In genomic region chr2:58339548-58340243, GRCh38 we compare ENCODE assay signal across 31 cellular contexts.
"Had no signal": no experiment of that assay in that cellular context is flagged by ENCODE, and none has a peak within 500 bp of the region (broad histone marks: within the 10 kb centered on the region; RNA-seq: fewer than 3 reads in every experiment).

No MANE protein-coding gene starts in this region.

- H3K27ac Mint-ChIP-seq: mesothelial cell of epicardium; naive B cell; natural killer cell treated with Interleukin-12 subunit alpha and Interleukin-12 subunit beta and Interleukin-15 and Interleukin-18, amount 100 ng/mL, for 72 hours had no signal

- H3K4me3 ChIP-seq: coronary artery, esophagus muscularis mucosa, gastroesophageal sphincter, heart left ventricle, left lung, mucosa of descending colon, pancreas, right lobe of liver, smooth muscle cell, thoracic aorta, tibial nerve, upper lobe of left lung had no signal

- ATAC-seq: foreskin keratinocyte; gastroesophageal sphincter; heart left ventricle; left cardiac atrium; left lung; mucosa of descending colon; natural killer cell treated with Interleukin-12 subunit alpha and Interleukin-12 subunit beta and Interleukin-15 and Interleukin-18, amount 100 ng/mL, for 72 hours; pancreas had no signal

- H3K27me3 ChIP-seq: esophagus muscularis mucosa, gastroesophageal sphincter, heart left ventricle, left lung, neutrophil, pancreas, right lobe of liver, tibial nerve, upper lobe of left lung had no signal

- H3K4me3 Mint-ChIP-seq: mesothelial cell of epicardium; naive B cell; natural killer cell treated with Interleukin-12 subunit alpha and Interleukin-12 subunit beta and Interleukin-15 and Interleukin-18, amount 100 ng/mL, for 72 hours; neural crest cell had no signal

- DNase-seq: dermis blood vessel endothelial cell; effector memory CD4-positive, alpha-beta T cell; foreskin keratinocyte; heart left ventricle; hippocampal formation; left cardiac atrium; left lung; mesenchymal stem cell; mucosa of descending colon; naive B cell; pancreas; right lobe of liver; stimulated activated CD4-positive, alpha-beta T cell treated with anti-CD3 and anti-CD28 coated beads, Interleukin-12 subunit alpha, Interleukin-12 subunit beta, amount 100 ng/mL, for 4 hours; stimulated activated CD4-positive, alpha-beta T cell treated with anti-CD3 and anti-CD28 coated beads, Interleukin-1b, Interleukin-23, amount 100 ng/mL, for 48 hours; stimulated activated CD4-positive, alpha-beta T cell treated with anti-CD3 and anti-CD28 coated beads, Interleukin-4, amount 100 ng/mL, for 1 hour; stimulated activated CD8-positive, alpha-beta memory T cell treated with anti-CD3 and anti-CD28 coated beads, Interleukin-4, amount 100 ng/mL, for 48 hours; stimulated activated naive CD4-positive, alpha-beta T cell treated with Interleukin-2 at 50 U/mL for 16 hours; upper lobe of left lung had no signal

- H3K27ac ChIP-seq: coronary artery, esophagus muscularis mucosa, foreskin keratinocyte, gastroesophageal sphincter, heart left ventricle, left lung, neutrophil, pancreas, right lobe of liver, thoracic aorta, tibial nerve, upper lobe of left lung had no signal

- H3K36me3 ChIP-seq: esophagus muscularis mucosa, gastroesophageal sphincter, heart left ventricle, left lung, neutrophil, pancreas, right lobe of liver, thoracic aorta, tibial nerve, upper lobe of left lung had no signal

- FAIRE-seq: endothelial cell of umbilical vein, islet of Langerhans, pancreas, urothelium cell line had no signal

- H3K4me1 ChIP-seq: esophagus muscularis mucosa, foreskin keratinocyte, gastroesophageal sphincter, heart left ventricle, left lung, pancreas, right lobe of liver, tibial nerve, upper lobe of left lung had no signal

- H3K9me3 ChIP-seq: mucosa of descending colon, pancreas, right lobe of liver, thoracic aorta had no signal

- H3K4me1 Mint-ChIP-seq: naive B cell, neural crest cell had no signal
